ENCODE assay signal across 1 cellular context in the genomic region with DNA sequence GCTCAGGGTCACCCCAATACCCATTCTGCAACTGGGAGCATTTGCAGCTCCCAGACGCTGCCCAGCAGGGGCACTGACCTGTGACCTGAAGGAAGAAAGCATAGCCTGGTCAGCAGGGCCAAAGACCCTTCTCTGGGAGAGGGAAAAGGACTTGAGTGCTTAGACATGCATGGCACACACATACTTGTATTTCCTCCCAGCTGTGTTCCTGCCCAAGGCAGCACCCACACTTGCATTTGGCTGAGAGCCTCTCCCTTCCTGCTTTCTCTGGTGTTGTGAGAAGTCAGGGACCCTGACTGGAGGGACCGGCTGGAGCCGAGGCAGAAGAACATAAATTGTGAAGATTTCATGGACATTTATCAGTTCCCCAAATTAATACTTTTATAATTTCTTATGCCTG.
TF ChIP-seq lines count a peak whose summit lies in the region.

No MANE protein-coding gene starts in this region.

TF ChIP-seq in HepG2, 621 proteins besides CTCF, POLR2A, EP300 and RAD21:
- TF ChIP-seq XRCC5 (optimal IDR thresholded peaks at IDR 0.05; ENCODE audit: low read length), result no peak
- TF ChIP-seq ZNF7 (CRISPR knock-in tag; IDR thresholded peaks at IDR 0.05), result peak; percentile 55; the same call in 1 of the 2 replicates
- no peak for TF ChIP-seq ZFP36L2 (CRISPR knock-in tag; IDR thresholded peaks at IDR 0.05)
